Comparison of ENCODE assay signal across 1 cellular context in the genomic region with DNA sequence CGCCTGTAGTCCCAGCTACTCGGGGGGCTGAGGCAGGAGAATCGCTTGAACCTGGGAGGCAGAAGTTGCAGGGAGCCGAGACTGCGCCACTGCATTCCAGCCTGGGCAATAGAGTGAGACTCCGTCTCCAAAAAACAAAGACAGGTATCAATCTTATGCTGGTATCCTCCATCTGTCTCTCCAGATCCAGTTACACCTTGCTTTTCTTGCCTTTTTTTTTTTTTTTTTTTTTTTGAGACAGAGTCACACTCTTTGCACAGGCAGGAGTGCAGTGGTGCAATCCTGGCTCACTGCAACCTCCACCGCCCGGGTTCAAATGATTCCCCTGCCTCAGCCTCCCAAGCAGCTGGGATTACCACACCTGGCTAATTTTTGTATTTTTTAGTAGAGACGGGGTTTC.
A peak's percentile ranks its signal among the peaks of the same experiment; 100 is the strongest.
TF ChIP-seq lines count a peak whose summit lies in the region.

No MANE protein-coding gene starts in this region.

TF ChIP-seq in GM12878, 131 proteins besides CTCF, POLR2A, EP300 and RAD21:
- 0 out of 2 replicates have a peak, but pooled peaks have one; percentile 4 for TF ChIP-seq LARP7 (IDR thresholded peaks at IDR 0.05)
TF ChIP-seq in GM12878: peak in this region for 1; not testable (repeated sequence) for 130.
